Comparison of ENCODE assay signal across 15 cellular contexts in genomic region chr3:37240170-37240945, GRCh38.
"Had no signal": no experiment of that assay in that cellular context is flagged by ENCODE, and none has a peak within 500 bp of the region (broad histone marks: within the 10 kb centered on the region; RNA-seq: fewer than 3 reads in every experiment).

No MANE protein-coding gene starts in this region.

- H3K36me3 Mint-ChIP-seq: memory B cell had no signal

- H3K9me3 Mint-ChIP-seq: activated naive CD4-positive, alpha-beta T cell treated with anti-CD3 and anti-CD28 coated beads, Interleukin-2, amount 10 ng/mL, durations not matched to agents 7 days and 5 days; memory B cell had no signal

- H3K9me3 ChIP-seq: gastroesophageal sphincter, left ventricle myocardium inferior, pancreas, stomach had no signal

- H3K4me3 ChIP-seq: gastroesophageal sphincter, left ventricle myocardium inferior, pancreas, stomach had no signal

- ATAC-seq: gastroesophageal sphincter, pancreas had no signal

- H3K27ac ChIP-seq: brain microvascular endothelial cell, gastroesophageal sphincter, left ventricle myocardium inferior, pancreas, stomach had no signal

- DNase-seq: activated CD4-positive, alpha-beta T cell treated with anti-CD3 and anti-CD28 coated beads for 1 hour; activated CD4-positive, alpha-beta T cell treated with anti-CD3 and anti-CD28 coated beads, Interleukin-2, amount 50 U/mL, for 48 hours; activated naive CD4-positive, alpha-beta T cell treated with anti-CD3 and anti-CD28 coated beads, Interleukin-2, amount 10 ng/mL, durations not matched to agents 7 days and 5 days; amygdala; brain microvascular endothelial cell; cerebellar nuclear complex; dermis blood vessel endothelial cell; kidney; left ventricle myocardium inferior; pancreas; stimulated activated CD4-positive, alpha-beta T cell treated with anti-CD3 and anti-CD28 coated beads, Interleukin-4, amount 100 ng/mL, for 1 hour; stomach; T-helper 9 cell had no signal

- H3K27me3 ChIP-seq: brain microvascular endothelial cell, gastroesophageal sphincter, pancreas, stomach had no signal

- H3K4me3 Mint-ChIP-seq: activated naive CD4-positive, alpha-beta T cell treated with anti-CD3 and anti-CD28 coated beads, Interleukin-2, amount 10 ng/mL, durations not matched to agents 7 days and 5 days; memory B cell had no signal

- H3K36me3 ChIP-seq: brain microvascular endothelial cell, gastroesophageal sphincter, left ventricle myocardium inferior, pancreas, stomach had no signal

- H3K27ac Mint-ChIP-seq: activated naive CD4-positive, alpha-beta T cell treated with anti-CD3 and anti-CD28 coated beads, Interleukin-2, amount 10 ng/mL, durations not matched to agents 7 days and 5 days; memory B cell had no signal
